ENCODE assay signal across 8 cellular contexts in genomic region chr2:49973917-49974368, GRCh38.
DNase-seq lines count a peak whose midpoint lies in the region; ATAC-seq and TF ChIP-seq lines count a peak whose summit lies in the region.

No MANE protein-coding gene starts in this region.

- H3K27me3 Mint-ChIP-seq in activated CD4-positive, alpha-beta T cell treated with anti-CD3 and anti-CD28 coated beads, Interleukin-2, amount 10 ng/mL, durations not matched to agents 7 days and 5 days: peaks cover 3% of the 10 kb centered on the region
- no peaks in the 10 kb centered on the region for H3K27me3 Mint-ChIP-seq in dendritic cell treated with granulocyte-macrophage colony-stimulating factor and Interleukin-4, amounts not matched to agents 40 ng/mL and 50 ng/mL, for 4 days
- no peaks in the 10 kb centered on the region for H3K27me3 Mint-ChIP-seq in Calu3 (ENCODE audit: unreplicated experiment)

- H3K27me3 ChIP-seq in lung (ENCODE audit: control insufficient read depth, insufficient read depth): no peaks in the 10 kb centered on the region

- POLR2A ChIA-PET in activated CD4-positive, alpha-beta T cell treated with anti-CD3 and anti-CD28 coated beads, Interleukin-2, amount 10 ng/mL, durations not matched to agents 7 days and 5 days (lab: Charles Lee): no interaction called here

- peak overlapping the region in 1 of 2 donors; percentile 56 for H3K27ac ChIP-seq in lung (ENCODE audit: low read depth in 1 of 2, low read length in 1 of 2)

- no peaks in the 10 kb centered on the region for H3K9me3 Mint-ChIP-seq in activated CD4-positive, alpha-beta T cell treated with anti-CD3 and anti-CD28 coated beads, Interleukin-2, amount 10 ng/mL, durations not matched to agents 7 days and 5 days
- no peaks in the 10 kb centered on the region for H3K9me3 Mint-ChIP-seq in dendritic cell treated with granulocyte-macrophage colony-stimulating factor and Interleukin-4, amounts not matched to agents 40 ng/mL and 50 ng/mL, for 4 days
- no peaks in the 10 kb centered on the region for H3K9me3 Mint-ChIP-seq in Calu3 (ENCODE audit: low read depth, unreplicated experiment)

- intact Hi-C loops in dendritic cell treated with granulocyte-macrophage colony-stimulating factor and Interleukin-4, amounts not matched to agents 40 ng/mL and 50 ng/mL, for 4 days (cut with micrococcal nuclease): no loop called here
- intact Hi-C loops in Calu3 (cut with micrococcal nuclease; ENCODE audit: unreplicated experiment): no loop called here

- CTCF ChIA-PET in activated CD4-positive, alpha-beta T cell treated with anti-CD3 and anti-CD28 coated beads, Interleukin-2, amount 10 ng/mL, durations not matched to agents 7 days and 5 days (lab: Charles Lee): interaction anchor here (0.5 kb wide), 1 partner anchor 244 kb away, joined by 3 read pairs; no protein-coding TSS in a partner anchor
- CTCF ChIA-PET in Calu3 (lab: Charles Lee): no interaction called here

- peak overlapping the region; percentile 88 for H3K27ac Mint-ChIP-seq in activated CD4-positive, alpha-beta T cell treated with anti-CD3 and anti-CD28 coated beads, Interleukin-2, amount 10 ng/mL, durations not matched to agents 7 days and 5 days
- H3K27ac Mint-ChIP-seq in dendritic cell treated with granulocyte-macrophage colony-stimulating factor and Interleukin-4, amounts not matched to agents 40 ng/mL and 50 ng/mL, for 4 days: no peak overlapping the region
- no peak overlapping the region for H3K27ac Mint-ChIP-seq in Calu3 (ENCODE audit: unreplicated experiment)

- peak overlapping the region; percentile 78 for H3K4me3 Mint-ChIP-seq in activated CD4-positive, alpha-beta T cell treated with anti-CD3 and anti-CD28 coated beads, Interleukin-2, amount 10 ng/mL, durations not matched to agents 7 days and 5 days
- peak overlapping the region; percentile 51 for H3K4me3 Mint-ChIP-seq in dendritic cell treated with granulocyte-macrophage colony-stimulating factor and Interleukin-4, amounts not matched to agents 40 ng/mL and 50 ng/mL, for 4 days
- no peak overlapping the region for H3K4me3 Mint-ChIP-seq in Calu3 (ENCODE audit: low read depth, unreplicated experiment)

- peaks cover 0 to 1% of the 10 kb centered on the region in 2 donors for H3K9me3 ChIP-seq in lung (ENCODE audit: control insufficient read depth in 2 of 2, insufficient read depth in 1 of 2, low read length in 1 of 2)

- no peaks in the 10 kb centered on the region for H3K36me3 Mint-ChIP-seq in activated CD4-positive, alpha-beta T cell treated with anti-CD3 and anti-CD28 coated beads, Interleukin-2, amount 10 ng/mL, durations not matched to agents 7 days and 5 days (ENCODE audit: low read depth)
- no peaks in the 10 kb centered on the region for H3K36me3 Mint-ChIP-seq in dendritic cell treated with granulocyte-macrophage colony-stimulating factor and Interleukin-4, amounts not matched to agents 40 ng/mL and 50 ng/mL, for 4 days (ENCODE audit: low read depth)
- no peaks in the 10 kb centered on the region for H3K36me3 Mint-ChIP-seq in Calu3 (ENCODE audit: insufficient read depth, unreplicated experiment)

- peaks cover 7% of the 10 kb centered on the region for H3K4me1 Mint-ChIP-seq in activated CD4-positive, alpha-beta T cell treated with anti-CD3 and anti-CD28 coated beads, Interleukin-2, amount 10 ng/mL, durations not matched to agents 7 days and 5 days
- peaks cover 3% of the 10 kb centered on the region for H3K4me1 Mint-ChIP-seq in dendritic cell treated with granulocyte-macrophage colony-stimulating factor and Interleukin-4, amounts not matched to agents 40 ng/mL and 50 ng/mL, for 4 days (ENCODE audit: low read depth)
- H3K4me1 Mint-ChIP-seq in Calu3 (ENCODE audit: low read depth, unreplicated experiment): no peaks in the 10 kb centered on the region

- TF ChIP-seq CTCF in lung (IDR thresholded peaks at IDR 0.05; ENCODE audit: control extremely low read depth, extremely low read depth): no peak
- TF ChIP-seq CTCF in Calu3 (IDR thresholded peaks at IDR 0.05; ENCODE audit: unreplicated experiment): no peak

- H3K4me1 ChIP-seq in lung (ENCODE audit: control insufficient read depth in 2 of 2, insufficient read depth in 2 of 2, low read length in 2 of 2): peaks cover 0 to 2% of the 10 kb centered on the region in 2 donors

- in situ Hi-C loops in G401 (cut with HindIII; ENCODE audit: low sequenced_read_pairs): no loop called here

- H3K36me3 ChIP-seq in lung (ENCODE audit: control insufficient read depth in 2 of 2, insufficient read depth in 2 of 2, low read length in 2 of 2): no peaks in the 10 kb centered on the region

- ATAC-seq in HG02763 (IDR thresholded peaks at IDR 0.05; ENCODE audit: unreplicated experiment) (peak; percentile 98), lung (ENCODE audit: insufficient read depth, low FRiP score) (peak; percentile 66)

- DNase-seq in G401 (ENCODE audit: low spot score) (peak; percentile 98), NCI-H2107 treated with DMSO at 0.1 percent for 48 hours (lab: John Stamatoyannopoulos, UW; ENCODE audit: unreplicated experiment) (peak; percentile 68), lung (ENCODE audit: low spot score) (peak; percentile 49), Calu3 (no peak)
- peak; percentile 74 for DNase-seq in activated CD4-positive, alpha-beta T cell treated with anti-CD3 and anti-CD28 coated beads, Interleukin-2, amount 10 ng/mL, durations not matched to agents 7 days and 5 days
- DNase-seq in stimulated activated CD8-positive, alpha-beta memory T cell treated with anti-CD3 and anti-CD28 coated beads, Interleukin-12 subunit alpha, Interleukin-12 subunit beta, amount 100 ng/mL, for 1 hour (ENCODE audit: low read depth): peak; percentile 13

- WGBS in lung, 2 donors: 12 to 14% methylated on average over 14 of the region's 14 CpGs

- H3K4me3 ChIP-seq in lung: peak overlapping the region; percentile 8

- BruUV-seq in Calu3 (replicated peaks; lab: Mats Ljungman, UMichigan): no TSS peak
